12 cellular contexts compared by ENCODE assay signal in the genomic region with DNA sequence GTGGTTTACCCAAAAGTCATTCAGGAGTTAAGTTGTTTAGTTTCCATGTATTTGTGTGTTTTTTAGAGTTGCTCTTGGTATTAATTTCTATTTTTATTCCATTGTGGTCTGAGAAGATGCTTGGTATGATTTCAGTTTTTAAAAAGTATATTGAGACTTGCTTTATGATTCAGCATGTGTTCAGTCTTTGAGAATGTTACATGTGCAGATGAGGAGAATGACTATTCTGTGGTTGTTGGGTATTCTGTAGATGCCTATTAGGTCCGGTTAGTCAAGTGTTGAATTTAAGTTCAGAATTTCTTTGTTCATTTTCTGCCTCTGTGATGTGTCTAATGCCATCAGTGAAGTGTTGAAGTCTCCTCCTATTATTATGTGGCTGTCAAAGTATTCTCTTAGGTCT.
DNase-seq lines count a peak whose midpoint lies in the region; ATAC-seq and TF ChIP-seq lines count a peak whose summit lies in the region.
"Had no signal": no experiment of that assay in that cellular context is flagged by ENCODE, and none has a peak within 500 bp of the region (broad histone marks: within the 10 kb centered on the region; RNA-seq: fewer than 3 reads in every experiment).

No MANE protein-coding gene starts in this region.

- in situ Hi-C loops in GM13977 (cut with MboI; ENCODE audit: low pct_unique_long_range_greater_than_20kb, low sequenced_read_pairs, unreplicated experiment), result no loop called here

- no peaks in the 10 kb centered on the region for H3K9me3 Mint-ChIP-seq in activated T-helper 1 cell treated with anti-CD3 and anti-CD28 coated beads, Interleukin-12 subunit alpha, Interleukin-12 subunit beta, Interleukin-2, Interleukin-4 antibody, amounts not matched to agents 30 ng/mL and 10 ng/mL and 1 ng/mL, durations not matched to agents 14 hours and 24 hours and 36 hours

- ATAC-seq in GM21381 (IDR thresholded peaks at IDR 0.05; ENCODE audit: unreplicated experiment), result peak; percentile 87
- ATAC-seq in HG03103 (IDR thresholded peaks at IDR 0.05; ENCODE audit: low read depth, unreplicated experiment), result peak; percentile 88

- no peak overlapping the region for H3K27ac Mint-ChIP-seq in activated T-helper 1 cell treated with anti-CD3 and anti-CD28 coated beads, Interleukin-12 subunit alpha, Interleukin-12 subunit beta, Interleukin-2, Interleukin-4 antibody, amounts not matched to agents 30 ng/mL and 10 ng/mL and 1 ng/mL, durations not matched to agents 14 hours and 24 hours and 36 hours
- H3K27ac Mint-ChIP-seq: activated B cell treated with CpG ODN at 0.5 μM for 24 hours had no signal

- H3K36me3 Mint-ChIP-seq in activated T-helper 1 cell treated with anti-CD3 and anti-CD28 coated beads, Interleukin-12 subunit alpha, Interleukin-12 subunit beta, Interleukin-2, Interleukin-4 antibody, amounts not matched to agents 30 ng/mL and 10 ng/mL and 1 ng/mL, durations not matched to agents 14 hours and 24 hours and 36 hours (ENCODE audit: low read depth), result no peaks in the 10 kb centered on the region

- no peak overlapping the region for H3K4me3 ChIP-seq in epithelial cell of proximal tubule (ENCODE audit: low read depth, low read length)
- H3K4me3 ChIP-seq: testis had no signal

- H3K4me3 Mint-ChIP-seq in activated T-helper 1 cell treated with anti-CD3 and anti-CD28 coated beads, Interleukin-12 subunit alpha, Interleukin-12 subunit beta, Interleukin-2, Interleukin-4 antibody, amounts not matched to agents 30 ng/mL and 10 ng/mL and 1 ng/mL, durations not matched to agents 14 hours and 24 hours and 36 hours, result no peak overlapping the region
- H3K4me3 Mint-ChIP-seq: activated B cell treated with CpG ODN at 0.5 μM for 24 hours had no signal

- DNase-seq in GM13977 (ENCODE audit: low spot score) (peak; percentile 34), epithelial cell of proximal tubule (ENCODE audit: low read depth) (peak; percentile 6), NCI-H82 treated with DMSO at 0.1 percent for 48 hours (lab: John Stamatoyannopoulos, UW; ENCODE audit: unreplicated experiment) (no peak), retina (no peak), NCI-H146 (lab: John Stamatoyannopoulos, UW) (no peak)
- DNase-seq in activated T-helper 1 cell treated with anti-CD3 and anti-CD28 coated beads, Interleukin-12 subunit alpha, Interleukin-12 subunit beta, Interleukin-2, Interleukin-4 antibody, amounts not matched to agents 30 ng/mL and 10 ng/mL and 1 ng/mL, durations not matched to agents 14 hours and 24 hours and 36 hours (ENCODE audit: low spot score), result no peak
- DNase-seq: activated B cell treated with CpG ODN at 0.5 μM for 24 hours, cortex of kidney, kidney, testis had no signal

- intact Hi-C loops in activated T-helper 1 cell treated with anti-CD3 and anti-CD28 coated beads, Interleukin-12 subunit alpha, Interleukin-12 subunit beta, Interleukin-2, Interleukin-4 antibody, amounts not matched to agents 30 ng/mL and 10 ng/mL and 1 ng/mL, durations not matched to agents 14 hours and 24 hours and 36 hours (cut with micrococcal nuclease), result loop anchor here (5.0 kb wide), 2 partner anchors 461 to 1281 kb away; a partner anchor contains a TSS

- peaks cover 5% of the 10 kb centered on the region for H3K27me3 Mint-ChIP-seq in activated T-helper 1 cell treated with anti-CD3 and anti-CD28 coated beads, Interleukin-12 subunit alpha, Interleukin-12 subunit beta, Interleukin-2, Interleukin-4 antibody, amounts not matched to agents 30 ng/mL and 10 ng/mL and 1 ng/mL, durations not matched to agents 14 hours and 24 hours and 36 hours (ENCODE audit: insufficient read depth)

- TF ChIP-seq CTCF in GM13977 (IDR thresholded peaks at IDR 0.05; ENCODE audit: extremely low read depth, insufficient read depth, missing control alignments), result no peak
- TF ChIP-seq CTCF in epithelial cell of proximal tubule (conservative IDR thresholded peaks at IDR 0.05; ENCODE audit: low read depth, low read length), result no peak

- H3K4me1 Mint-ChIP-seq in activated T-helper 1 cell treated with anti-CD3 and anti-CD28 coated beads, Interleukin-12 subunit alpha, Interleukin-12 subunit beta, Interleukin-2, Interleukin-4 antibody, amounts not matched to agents 30 ng/mL and 10 ng/mL and 1 ng/mL, durations not matched to agents 14 hours and 24 hours and 36 hours (ENCODE audit: low read depth), result peaks cover 16% of the 10 kb centered on the region
- H3K4me1 Mint-ChIP-seq: activated B cell treated with CpG ODN at 0.5 μM for 24 hours had no signal

Comparison
In these comparisons a context has a peak if more than half of its experiments do, and no peak if none do; other contexts are left out.
1. DNase-seq: peak in GM13977 (single experiment) and epithelial cell of proximal tubule (single experiment); none in activated T-helper 1 cell treated with anti-CD3 and anti-CD28 coated beads, Interleukin-12 subunit alpha, Interleukin-12 subunit beta, Interleukin-2, Interleukin-4 antibody, amounts not matched to agents 30 ng/mL and 10 ng/mL and 1 ng/mL, durations not matched to agents 14 hours and 24 hours and 36 hours (single experiment), NCI-H82 treated with DMSO at 0.1 percent for 48 hours (single experiment), retina (single experiment) and NCI-H146 (single experiment).